22 cellular contexts compared by ENCODE assay signal in the genomic region with DNA sequence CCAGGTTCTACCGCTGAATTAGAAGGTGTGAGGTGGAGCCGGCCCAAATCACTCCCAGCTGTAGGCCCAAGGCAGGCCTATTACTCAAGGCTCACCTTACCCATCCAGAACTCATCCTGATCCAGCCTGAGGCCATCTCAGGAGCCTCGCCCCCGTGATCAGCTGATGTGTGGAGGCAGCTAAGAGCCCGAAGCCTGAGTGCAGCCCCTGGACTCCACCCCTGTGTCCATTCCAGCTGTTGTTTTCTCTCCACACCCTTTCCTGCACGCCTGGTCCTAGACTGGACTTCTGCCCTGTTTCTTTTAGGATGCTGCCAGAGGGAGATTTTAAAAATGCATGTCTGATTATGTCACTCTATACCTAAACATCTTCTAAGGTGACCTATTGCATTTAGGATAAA.
"Had no signal": no experiment of that assay in that cellular context is flagged by ENCODE, and none has a peak within 500 bp of the region (broad histone marks: within the 10 kb centered on the region; RNA-seq: fewer than 3 reads in every experiment).

No MANE protein-coding gene starts in this region.

- H3K4me1 ChIP-seq: psoas muscle had no signal

- H2AFZ ChIP-seq: hepatocyte, parathyroid adenoma had no signal

- DNase-seq: activated CD4-positive, alpha-beta T cell treated with anti-CD3 and anti-CD28 coated beads, Interleukin-2, amount 50 U/mL, for 1 hour; activated CD8-positive, alpha-beta memory T cell treated with anti-CD3 and anti-CD28 coated beads, Interleukin-2, amount 10 ng/mL, durations not matched to agents 7 days and 5 days; activated CD8-positive, alpha-beta T cell treated with anti-CD3 and anti-CD28 coated beads, Interleukin-2, amount 10 ng/mL, durations not matched to agents 7 days and 5 days; activated gamma-delta T cell treated with Interleukin-2 at 50 U/mL for 16 hours; activated naive CD4-positive, alpha-beta T cell treated with anti-CD3 and anti-CD28 coated beads, Interleukin-2, amount 50 U/mL, for 16 hours; amniotic stem cell; caudate nucleus; esophagus squamous epithelium; gastrocnemius medialis; left cardiac atrium; left ventricle myocardium superior; naive thymus-derived CD4-positive, alpha-beta T cell; psoas muscle; stimulated activated CD4-positive, alpha-beta T cell treated with anti-CD3 and anti-CD28 coated beads, Interleukin-15, amount 100 ng/mL, for 24 hours; stimulated activated CD4-positive, alpha-beta T cell treated with anti-CD3 and anti-CD28 coated beads, Interleukin-2, amount 100 ng/mL, for 24 hours; stimulated activated naive CD4-positive, alpha-beta T cell; T-helper 2 cell had no signal

- H3K4me3 ChIP-seq: esophagus squamous epithelium, gastrocnemius medialis, hepatocyte, psoas muscle, tibial nerve had no signal

- H3K36me3 ChIP-seq: esophagus squamous epithelium, gastrocnemius medialis, tibial nerve had no signal

- H3K27ac ChIP-seq: esophagus squamous epithelium, gastrocnemius medialis, hepatocyte, parathyroid adenoma, psoas muscle, tibial nerve had no signal

- H3K36me3 Mint-ChIP-seq: mesothelial cell of epicardium, WTC11 had no signal

- H3K4me3 Mint-ChIP-seq: activated CD8-positive, alpha-beta memory T cell treated with anti-CD3 and anti-CD28 coated beads, Interleukin-2, amount 10 ng/mL, durations not matched to agents 7 days and 5 days; activated CD8-positive, alpha-beta T cell treated with anti-CD3 and anti-CD28 coated beads, Interleukin-2, amount 10 ng/mL, durations not matched to agents 7 days and 5 days; mesothelial cell of epicardium; naive thymus-derived CD4-positive, alpha-beta T cell; WTC11 had no signal

- ATAC-seq: activated CD8-positive, alpha-beta memory T cell treated with anti-CD3 and anti-CD28 coated beads, Interleukin-2, amount 10 ng/mL, durations not matched to agents 7 days and 5 days; activated CD8-positive, alpha-beta T cell treated with anti-CD3 and anti-CD28 coated beads, Interleukin-2, amount 10 ng/mL, durations not matched to agents 7 days and 5 days; gastrocnemius medialis; left cardiac atrium; left ventricle myocardium superior; naive thymus-derived CD4-positive, alpha-beta T cell; psoas muscle; WTC11 had no signal

- H3K79me2 ChIP-seq: hepatocyte, parathyroid adenoma had no signal

- H3K27me3 Mint-ChIP-seq: activated CD8-positive, alpha-beta memory T cell treated with anti-CD3 and anti-CD28 coated beads, Interleukin-2, amount 10 ng/mL, durations not matched to agents 7 days and 5 days; naive thymus-derived CD4-positive, alpha-beta T cell had no signal

- H3K27ac Mint-ChIP-seq: activated CD8-positive, alpha-beta memory T cell treated with anti-CD3 and anti-CD28 coated beads, Interleukin-2, amount 10 ng/mL, durations not matched to agents 7 days and 5 days; activated CD8-positive, alpha-beta T cell treated with anti-CD3 and anti-CD28 coated beads, Interleukin-2, amount 10 ng/mL, durations not matched to agents 7 days and 5 days; mesothelial cell of epicardium; naive thymus-derived CD4-positive, alpha-beta T cell; WTC11 had no signal

- H3K9me3 Mint-ChIP-seq: WTC11 had no signal

- H3K9me3 ChIP-seq: esophagus squamous epithelium, gastrocnemius medialis, psoas muscle, tibial nerve had no signal

- H3K4me2 ChIP-seq: hepatocyte had no signal
